In the genomic region with DNA sequence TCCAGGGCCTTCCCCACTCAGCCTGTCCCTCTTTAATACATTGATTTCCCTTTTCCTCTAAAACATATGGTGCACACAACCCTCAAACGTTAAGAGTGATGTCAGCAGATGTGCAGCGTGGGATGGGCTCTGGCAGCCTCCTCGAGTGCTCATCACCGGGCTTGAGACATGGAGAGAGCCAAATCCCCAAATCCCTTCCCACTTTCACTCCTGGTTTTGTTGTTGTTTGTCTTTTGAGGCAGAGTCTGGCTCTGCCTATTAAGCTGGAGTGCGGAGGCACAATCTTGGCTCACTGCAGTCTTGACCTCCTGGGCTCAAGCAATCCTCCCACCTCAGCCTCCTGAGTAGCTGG, we compare ENCODE assay signal across 2 cellular contexts.
TF ChIP-seq lines count a peak whose summit lies in the region.

No MANE protein-coding gene starts in this region.

TF ChIP-seq in SK-N-SH, 30 proteins besides CTCF, POLR2A, EP300 and RAD21:
- TF ChIP-seq, protein P1, sequence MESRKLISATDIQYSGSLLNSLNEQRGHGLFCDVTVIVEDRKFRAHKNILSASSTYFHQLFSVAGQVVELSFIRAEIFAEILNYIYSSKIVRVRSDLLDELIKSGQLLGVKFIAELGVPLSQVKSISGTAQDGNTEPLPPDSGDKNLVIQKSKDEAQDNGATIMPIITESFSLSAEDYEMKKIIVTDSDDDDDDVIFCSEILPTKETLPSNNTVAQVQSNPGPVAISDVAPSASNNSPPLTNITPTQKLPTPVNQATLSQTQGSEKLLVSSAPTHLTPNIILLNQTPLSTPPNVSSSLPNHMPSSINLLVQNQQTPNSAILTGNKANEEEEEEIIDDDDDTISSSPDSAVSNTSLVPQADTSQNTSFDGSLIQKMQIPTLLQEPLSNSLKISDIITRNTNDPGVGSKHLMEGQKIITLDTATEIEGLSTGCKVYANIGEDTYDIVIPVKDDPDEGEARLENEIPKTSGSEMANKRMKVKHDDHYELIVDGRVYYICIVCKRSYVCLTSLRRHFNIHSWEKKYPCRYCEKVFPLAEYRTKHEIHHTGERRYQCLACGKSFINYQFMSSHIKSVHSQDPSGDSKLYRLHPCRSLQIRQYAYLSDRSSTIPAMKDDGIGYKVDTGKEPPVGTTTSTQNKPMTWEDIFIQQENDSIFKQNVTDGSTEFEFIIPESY (IDR thresholded peaks at IDR 0.05; ENCODE audit: borderline replicate concordance, low read depth): no peak
- TF ChIP-seq, protein P2, sequence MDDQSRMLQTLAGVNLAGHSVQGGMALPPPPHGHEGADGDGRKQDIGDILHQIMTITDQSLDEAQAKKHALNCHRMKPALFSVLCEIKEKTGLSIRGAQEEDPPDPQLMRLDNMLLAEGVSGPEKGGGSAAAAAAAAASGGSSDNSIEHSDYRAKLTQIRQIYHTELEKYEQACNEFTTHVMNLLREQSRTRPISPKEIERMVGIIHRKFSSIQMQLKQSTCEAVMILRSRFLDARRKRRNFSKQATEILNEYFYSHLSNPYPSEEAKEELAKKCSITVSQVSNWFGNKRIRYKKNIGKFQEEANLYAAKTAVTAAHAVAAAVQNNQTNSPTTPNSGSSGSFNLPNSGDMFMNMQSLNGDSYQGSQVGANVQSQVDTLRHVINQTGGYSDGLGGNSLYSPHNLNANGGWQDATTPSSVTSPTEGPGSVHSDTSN (IDR thresholded peaks at IDR 0.05): no peak
- no peak for TF ChIP-seq FOSL2 (IDR thresholded peaks at IDR 0.05; ENCODE audit: borderline replicate concordance, low read depth)
- TF ChIP-seq, protein P3, sequence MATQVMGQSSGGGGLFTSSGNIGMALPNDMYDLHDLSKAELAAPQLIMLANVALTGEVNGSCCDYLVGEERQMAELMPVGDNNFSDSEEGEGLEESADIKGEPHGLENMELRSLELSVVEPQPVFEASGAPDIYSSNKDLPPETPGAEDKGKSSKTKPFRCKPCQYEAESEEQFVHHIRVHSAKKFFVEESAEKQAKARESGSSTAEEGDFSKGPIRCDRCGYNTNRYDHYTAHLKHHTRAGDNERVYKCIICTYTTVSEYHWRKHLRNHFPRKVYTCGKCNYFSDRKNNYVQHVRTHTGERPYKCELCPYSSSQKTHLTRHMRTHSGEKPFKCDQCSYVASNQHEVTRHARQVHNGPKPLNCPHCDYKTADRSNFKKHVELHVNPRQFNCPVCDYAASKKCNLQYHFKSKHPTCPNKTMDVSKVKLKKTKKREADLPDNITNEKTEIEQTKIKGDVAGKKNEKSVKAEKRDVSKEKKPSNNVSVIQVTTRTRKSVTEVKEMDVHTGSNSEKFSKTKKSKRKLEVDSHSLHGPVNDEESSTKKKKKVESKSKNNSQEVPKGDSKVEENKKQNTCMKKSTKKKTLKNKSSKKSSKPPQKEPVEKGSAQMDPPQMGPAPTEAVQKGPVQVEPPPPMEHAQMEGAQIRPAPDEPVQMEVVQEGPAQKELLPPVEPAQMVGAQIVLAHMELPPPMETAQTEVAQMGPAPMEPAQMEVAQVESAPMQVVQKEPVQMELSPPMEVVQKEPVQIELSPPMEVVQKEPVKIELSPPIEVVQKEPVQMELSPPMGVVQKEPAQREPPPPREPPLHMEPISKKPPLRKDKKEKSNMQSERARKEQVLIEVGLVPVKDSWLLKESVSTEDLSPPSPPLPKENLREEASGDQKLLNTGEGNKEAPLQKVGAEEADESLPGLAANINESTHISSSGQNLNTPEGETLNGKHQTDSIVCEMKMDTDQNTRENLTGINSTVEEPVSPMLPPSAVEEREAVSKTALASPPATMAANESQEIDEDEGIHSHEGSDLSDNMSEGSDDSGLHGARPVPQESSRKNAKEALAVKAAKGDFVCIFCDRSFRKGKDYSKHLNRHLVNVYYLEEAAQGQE (IDR thresholded peaks at IDR 0.05; ENCODE audit: low read depth, low read length): no peak
- TF ChIP-seq, protein P4, sequence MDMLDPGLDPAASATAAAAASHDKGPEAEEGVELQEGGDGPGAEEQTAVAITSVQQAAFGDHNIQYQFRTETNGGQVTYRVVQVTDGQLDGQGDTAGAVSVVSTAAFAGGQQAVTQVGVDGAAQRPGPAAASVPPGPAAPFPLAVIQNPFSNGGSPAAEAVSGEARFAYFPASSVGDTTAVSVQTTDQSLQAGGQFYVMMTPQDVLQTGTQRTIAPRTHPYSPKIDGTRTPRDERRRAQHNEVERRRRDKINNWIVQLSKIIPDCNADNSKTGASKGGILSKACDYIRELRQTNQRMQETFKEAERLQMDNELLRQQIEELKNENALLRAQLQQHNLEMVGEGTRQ (IDR thresholded peaks at IDR 0.05; ENCODE audit: borderline replicate concordance, low read depth, low read length): no peak
- TF ChIP-seq CHD2 (IDR thresholded peaks at IDR 0.05; ENCODE audit: low read length, partially characterized antibody): no peak
- TF ChIP-seq FOXJ3 (CRISPR knock-in tag; IDR thresholded peaks at IDR 0.05): no peak
TF ChIP-seq in SK-N-SH: peak in this region for 0.

TF ChIP-seq in SK-N-SH treated with all-trans-retinoic acid at 6 μM for 48 hours, 23 proteins besides CTCF, POLR2A, EP300 and RAD21:
- TF ChIP-seq ZFP30 (CRISPR knock-in tag; IDR thresholded peaks at IDR 0.05): no peak
